In the genomic region with DNA sequence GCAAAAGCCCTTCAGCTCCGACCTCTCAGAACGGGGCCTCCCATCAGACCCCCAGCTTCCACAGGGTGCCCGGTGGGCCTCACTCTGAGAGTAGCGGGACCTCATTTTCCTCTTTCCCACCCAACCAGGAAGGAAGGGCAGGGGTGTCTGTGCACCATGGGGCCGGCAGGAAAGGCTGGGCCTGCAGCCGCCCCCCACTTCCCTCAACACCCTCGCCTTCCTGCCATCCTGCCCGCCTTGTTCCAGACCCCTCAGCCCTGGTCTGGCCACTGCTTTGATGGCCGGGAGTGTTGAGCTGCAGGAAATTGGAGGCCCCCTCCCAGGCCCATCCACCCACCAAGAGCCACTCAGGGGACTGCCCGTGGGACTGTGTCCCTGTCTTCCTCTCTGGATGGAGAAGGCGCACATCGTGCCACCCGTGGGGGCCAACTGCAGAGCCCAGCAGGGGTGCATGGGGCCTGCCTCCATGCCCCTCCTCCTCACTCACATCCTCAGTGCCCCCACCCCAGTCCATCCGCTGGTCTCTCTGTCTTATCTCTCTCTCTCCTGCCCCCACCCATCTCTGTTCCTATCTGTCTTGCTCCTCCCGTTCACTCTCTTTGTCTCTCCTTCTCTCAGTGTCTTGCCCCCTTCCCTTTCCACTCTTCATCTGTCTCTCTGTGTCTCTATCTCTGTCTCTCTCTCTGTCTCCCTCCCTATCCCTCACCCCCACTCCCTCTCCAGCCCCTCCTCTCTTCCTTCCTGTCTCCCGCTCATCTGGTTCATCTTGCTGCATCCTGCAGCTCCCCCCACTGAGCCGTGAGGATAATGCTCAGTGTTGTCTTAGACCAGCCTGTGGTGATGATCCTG, we compare ENCODE assay signal across 9 cellular contexts. TPM values are rescaled to one million over a fixed set of nuclear protein-coding genes. Genes with fewer than 3 reads are reported as not detected.
DNase-seq lines count a peak whose midpoint lies in the region; ATAC-seq and TF ChIP-seq lines count a peak whose summit lies in the region.
"Had no signal": no experiment of that assay in that cellular context is flagged by ENCODE, and none has a peak within 500 bp of the region (broad histone marks: within the 10 kb centered on the region; RNA-seq: fewer than 3 reads in every experiment).

No MANE protein-coding gene starts in this region.

- no peak for TF ChIP-seq CTCF in CD8-positive, alpha-beta T cell (IDR thresholded peaks at IDR 0.05)
- TF ChIP-seq CTCF in kidney epithelial cell (IDR thresholded peaks at IDR 0.05; ENCODE audit: insufficient read depth, low read length, poor library complexity, severe bottlenecking) (peak; percentile 8), upper lobe of left lung (IDR thresholded peaks at IDR 0.05) (peak in 2 of 6 experiments; percentile 17 to 38)

- DNase-seq in CD8-positive, alpha-beta T cell = no peak
- DNase-seq in Kasumi-1 (lab: John Stamatoyannopoulos, UW) = peak; percentile 81 to 84
- peak; percentile 19 for DNase-seq in activated CD4-positive, alpha-beta memory T cell treated with anti-CD3 and anti-CD28 coated beads for 36 hours
- no peak for DNase-seq in kidney epithelial cell (ENCODE audit: low read depth)
- peak in 1 of 2 donors; percentile 64 for DNase-seq in upper lobe of left lung
- DNase-seq in mucosa of gallbladder (ENCODE audit: low spot score) = no peak

- no peaks in the 10 kb centered on the region for H3K36me3 ChIP-seq in CD8-positive, alpha-beta T cell (ENCODE audit: insufficient read depth, low read length)
- no peaks in the 10 kb centered on the region for H3K36me3 ChIP-seq in kidney epithelial cell (ENCODE audit: control insufficient read depth, insufficient read depth, low read length)
- no peaks in the 10 kb centered on the region for H3K36me3 ChIP-seq in upper lobe of left lung

- CTCF ChIA-PET in CD8-positive, alpha-beta T cell (lab: Charles Lee) = interaction anchor here (1.3 to 1.8 kb wide), 2 partner anchors 19 to 118 kb away, joined by 4 read pairs; no protein-coding TSS in a partner anchor
- CTCF ChIA-PET in activated CD4-positive, alpha-beta memory T cell treated with anti-CD3 and anti-CD28 coated beads for 36 hours (lab: Charles Lee) = interaction anchor here (1.1 kb wide), 1 partner anchor 225 kb away, joined by 3 read pairs; no protein-coding TSS in a partner anchor

- H3K4me1 ChIP-seq in CD8-positive, alpha-beta T cell (ENCODE audit: insufficient read depth, low read length) = peaks cover 15% of the 10 kb centered on the region
- peaks cover 54 to 83% (median 69%) of the 10 kb centered on the region in 4 donors for H3K4me1 ChIP-seq in upper lobe of left lung

- TF ChIP-seq EP300 in upper lobe of left lung (IDR thresholded peaks at IDR 0.05) = no peak

- H3K27ac Mint-ChIP-seq in CD8-positive, alpha-beta T cell = no peak overlapping the region
- no peak overlapping the region for H3K27ac Mint-ChIP-seq in activated CD4-positive, alpha-beta memory T cell treated with anti-CD3 and anti-CD28 coated beads for 36 hours

- 41 to 47% methylated on average over 17 of the region's 17 CpGs for WGBS in upper lobe of left lung, 2 donors

- H3K4me3 Mint-ChIP-seq in CD8-positive, alpha-beta T cell = peak overlapping the region; percentile 88
- H3K4me3 Mint-ChIP-seq in activated CD4-positive, alpha-beta memory T cell treated with anti-CD3 and anti-CD28 coated beads for 36 hours = no peak overlapping the region

- intact Hi-C loops in CD8-positive, alpha-beta T cell (cut with DNase I, micrococcal nuclease) = loop anchor here (1.0 to 10.0 kb wide), 5 partner anchors 54 to 504 kb away; a partner anchor contains a TSS
- intact Hi-C loops in activated CD4-positive, alpha-beta memory T cell treated with anti-CD3 and anti-CD28 coated beads for 36 hours (cut with micrococcal nuclease) = loop anchor here (1.0 to 5.0 kb wide), 3 partner anchors 118 to 226 kb away; a partner anchor contains a TSS

- H3K4me3 ChIP-seq in CD8-positive, alpha-beta T cell (ENCODE audit: low read depth, low read length) = no peak overlapping the region
- H3K4me3 ChIP-seq in kidney epithelial cell (ENCODE audit: low read depth, low read length) (no peak overlapping the region), upper lobe of left lung (peak overlapping the region in 1 of 4 donors; percentile 62)

- no peaks in the 10 kb centered on the region for H3K9me3 ChIP-seq in CD8-positive, alpha-beta T cell (ENCODE audit: low read length)
- no peaks in the 10 kb centered on the region for H3K9me3 ChIP-seq in upper lobe of left lung

- H3K36me3 Mint-ChIP-seq in CD8-positive, alpha-beta T cell = peaks cover 2% of the 10 kb centered on the region
- peaks cover 2% of the 10 kb centered on the region for H3K36me3 Mint-ChIP-seq in activated CD4-positive, alpha-beta memory T cell treated with anti-CD3 and anti-CD28 coated beads for 36 hours

- peaks cover 21% of the 10 kb centered on the region for H3K4me1 Mint-ChIP-seq in CD8-positive, alpha-beta T cell (ENCODE audit: low read depth)
- peaks cover 12% of the 10 kb centered on the region for H3K4me1 Mint-ChIP-seq in activated CD4-positive, alpha-beta memory T cell treated with anti-CD3 and anti-CD28 coated beads for 36 hours (ENCODE audit: low read depth)

- peaks cover 5% of the 10 kb centered on the region for H3K27me3 ChIP-seq in CD8-positive, alpha-beta T cell (ENCODE audit: insufficient read depth, low read length)
- H3K27me3 ChIP-seq in kidney epithelial cell (ENCODE audit: control insufficient read depth, insufficient read depth, low read length) (no peaks in the 10 kb centered on the region), upper lobe of left lung (no peaks in the 10 kb centered on the region)

- no peak overlapping the region for H3K27ac ChIP-seq in CD8-positive, alpha-beta T cell (ENCODE audit: low read depth, low read length)
- peak overlapping the region; percentile 91 to 98 (median 94) for H3K27ac ChIP-seq in upper lobe of left lung
- H3K27ac ChIP-seq: HL-60 had no signal

- no peak for ATAC-seq in CD8-positive, alpha-beta T cell
- ATAC-seq in upper lobe of left lung (ENCODE audit: low FRiP score in 2 of 2) (no peak), HG02798 (IDR thresholded peaks at IDR 0.05; ENCODE audit: poor library complexity, unreplicated experiment) (no peak), GM18519 (IDR thresholded peaks at IDR 0.05; ENCODE audit: low FRiP score, unreplicated experiment) (no peak)

- no peaks in the 10 kb centered on the region for H3K9me3 Mint-ChIP-seq in CD8-positive, alpha-beta T cell
- H3K9me3 Mint-ChIP-seq in activated CD4-positive, alpha-beta memory T cell treated with anti-CD3 and anti-CD28 coated beads for 36 hours = no peaks in the 10 kb centered on the region

- TF ChIP-seq POLR2A in upper lobe of left lung (IDR thresholded peaks at IDR 0.05) = no peak

- POLR2A ChIA-PET in CD8-positive, alpha-beta T cell (lab: Charles Lee) = interaction anchor here (0.8 to 3.7 kb wide), 2 partner anchors 31 to 118 kb away, joined by 3 to 43 read pairs; no protein-coding TSS in a partner anchor
- POLR2A ChIA-PET in activated CD4-positive, alpha-beta memory T cell treated with anti-CD3 and anti-CD28 coated beads for 36 hours (lab: Charles Lee) = no interaction called here

- peaks cover 14% of the 10 kb centered on the region for H3K27me3 Mint-ChIP-seq in CD8-positive, alpha-beta T cell (ENCODE audit: low read depth)
- H3K27me3 Mint-ChIP-seq in activated CD4-positive, alpha-beta memory T cell treated with anti-CD3 and anti-CD28 coated beads for 36 hours = peaks cover 14% of the 10 kb centered on the region

RNA-seq across cellular contexts. Expression of a gene that starts 1.8 kb away (rescaled TPM):
- 10 to 100 TPM; 84.7 to 96.8 TPM for total RNA-seq in CD8-positive, alpha-beta T cell
- 1 to 10 TPM; 7.2 to 8.6 TPM for total RNA-seq in activated CD4-positive, alpha-beta memory T cell treated with anti-CD3 and anti-CD28 coated beads for 36 hours
- total RNA-seq in kidney epithelial cell (103 and 114 TPM in 2 replicates), upper lobe of left lung (100 to 1,000 TPM in 5 of 6 donors, 10 to 100 TPM in 1; 95.3 to 607 (median 227) TPM), mucosa of gallbladder (82.2 TPM)

Comparison
In these comparisons a context has a peak if more than half of its experiments do, and no peak if none do; other contexts are left out.
1. DNase-seq: peak in Kasumi-1 (2 of 2) and activated CD4-positive, alpha-beta memory T cell treated with anti-CD3 and anti-CD28 coated beads for 36 hours (single experiment); none in CD8-positive, alpha-beta T cell (0 of 7), kidney epithelial cell (single experiment) and mucosa of gallbladder (single experiment).